10 cellular contexts compared by ENCODE assay signal in genomic region chr10:119333146-119333792, GRCh38.
DNase-seq lines count a peak whose midpoint lies in the region; ATAC-seq and TF ChIP-seq lines count a peak whose summit lies in the region.
"Had no signal": no experiment of that assay in that cellular context is flagged by ENCODE, and none has a peak within 500 bp of the region (broad histone marks: within the 10 kb centered on the region; RNA-seq: fewer than 3 reads in every experiment).

No MANE protein-coding gene starts in this region.

- H3K27me3 ChIP-seq in kidney epithelial cell (ENCODE audit: control insufficient read depth, insufficient read depth, low read length), result no peaks in the 10 kb centered on the region

- no peaks in the 10 kb centered on the region for H3K36me3 Mint-ChIP-seq in stimulated activated effector memory CD8-positive, alpha-beta T cell treated with anti-CD3 and anti-CD28 coated beads, Interleukin-12 subunit alpha, Interleukin-12 subunit beta, amount 100 ng/mL, for 72 hours

- no peaks in the 10 kb centered on the region for H3K36me3 ChIP-seq in kidney epithelial cell (ENCODE audit: control insufficient read depth, insufficient read depth, low read length)

- peak; percentile 99 for ATAC-seq in stimulated activated effector memory CD8-positive, alpha-beta T cell treated with anti-CD3 and anti-CD28 coated beads, Interleukin-12 subunit alpha, Interleukin-12 subunit beta, amount 100 ng/mL, for 72 hours
- ATAC-seq in GM19455 (IDR thresholded peaks at IDR 0.05; ENCODE audit: unreplicated experiment), result no peak

- H3K4me3 ChIP-seq in kidney epithelial cell (ENCODE audit: low read depth, low read length), result no peak overlapping the region

- DNase-seq in activated T-cell treated with anti-CD3 and anti-CD28 coated beads for 1 hour (ENCODE audit: low read depth) (peak; percentile 22), activated T-cell treated with anti-CD3 and anti-CD28 coated beads for 24 hours (ENCODE audit: low read depth) (peak; percentile 59), kidney epithelial cell (ENCODE audit: low read depth) (peak; percentile 53), NCI-H748 treated with DMSO at 0.1 percent for 48 hours (lab: John Stamatoyannopoulos, UW) (no peak), AG08395 (ENCODE audit: low spot score) (no peak)
- DNase-seq in activated T-cell treated with anti-CD3 and anti-CD28 coated beads, Interleukin-2, amount 50 U/mL, for 1 hour, result no peak
- peak in 1 of 2 donors; percentile 57 for DNase-seq in stimulated activated effector memory CD8-positive, alpha-beta T cell treated with anti-CD3 and anti-CD28 coated beads, Interleukin-12 subunit alpha, Interleukin-12 subunit beta, amount 100 ng/mL, for 72 hours (ENCODE audit: low spot score in 2 of 2)
- DNase-seq: erythroblast had no signal

- TF ChIP-seq CTCF in kidney epithelial cell (IDR thresholded peaks at IDR 0.05; ENCODE audit: insufficient read depth, low read length, poor library complexity, severe bottlenecking), result no peak

- H3K27ac Mint-ChIP-seq in stimulated activated effector memory CD8-positive, alpha-beta T cell treated with anti-CD3 and anti-CD28 coated beads, Interleukin-12 subunit alpha, Interleukin-12 subunit beta, amount 100 ng/mL, for 72 hours, result no peak overlapping the region
- H3K27ac Mint-ChIP-seq: T-helper 1 cell treated with Interleukin-12 subunit alpha and Interleukin-12 subunit beta and Interleukin-4 antibody, amounts not matched to agents 30 μg/mL and 1 μg/mL, for 36 hours had no signal

- H3K9me3 Mint-ChIP-seq in stimulated activated effector memory CD8-positive, alpha-beta T cell treated with anti-CD3 and anti-CD28 coated beads, Interleukin-12 subunit alpha, Interleukin-12 subunit beta, amount 100 ng/mL, for 72 hours, result no peaks in the 10 kb centered on the region
- H3K9me3 Mint-ChIP-seq: T-helper 1 cell treated with Interleukin-12 subunit alpha and Interleukin-12 subunit beta and Interleukin-4 antibody, amounts not matched to agents 30 μg/mL and 1 μg/mL, for 36 hours had no signal

- peaks cover 18% of the 10 kb centered on the region for H3K4me1 Mint-ChIP-seq in stimulated activated effector memory CD8-positive, alpha-beta T cell treated with anti-CD3 and anti-CD28 coated beads, Interleukin-12 subunit alpha, Interleukin-12 subunit beta, amount 100 ng/mL, for 72 hours

- H3K4me3 Mint-ChIP-seq in stimulated activated effector memory CD8-positive, alpha-beta T cell treated with anti-CD3 and anti-CD28 coated beads, Interleukin-12 subunit alpha, Interleukin-12 subunit beta, amount 100 ng/mL, for 72 hours, result no peak overlapping the region
- H3K4me3 Mint-ChIP-seq: T-helper 1 cell treated with Interleukin-12 subunit alpha and Interleukin-12 subunit beta and Interleukin-4 antibody, amounts not matched to agents 30 μg/mL and 1 μg/mL, for 36 hours had no signal

Comparison
In these comparisons a context has a peak if more than half of its experiments do, and no peak if none do; other contexts are left out.
1. DNase-seq: peak in activated T-cell treated with anti-CD3 and anti-CD28 coated beads for 1 hour (single experiment), activated T-cell treated with anti-CD3 and anti-CD28 coated beads for 24 hours (single experiment) and kidney epithelial cell (single experiment); none in activated T-cell treated with anti-CD3 and anti-CD28 coated beads, Interleukin-2, amount 50 U/mL, for 1 hour (single experiment), NCI-H748 treated with DMSO at 0.1 percent for 48 hours (single experiment) and AG08395 (single experiment).